8 cellular contexts compared by ENCODE assay signal in genomic region chr11:118010738-118011461, GRCh38. TPM values are rescaled to one million over a fixed set of nuclear protein-coding genes. Genes with fewer than 3 reads are reported as not detected.
DNase-seq lines count a peak whose midpoint lies in the region; ATAC-seq and TF ChIP-seq lines count a peak whose summit lies in the region.

No MANE protein-coding gene starts in this region.

- H3K36me3 Mint-ChIP-seq in T-helper 17 cell (ENCODE audit: low read depth) = peaks cover 2% of the 10 kb centered on the region
- H3K36me3 Mint-ChIP-seq in progenitor cell of endocrine pancreas (ENCODE audit: insufficient read depth) = no peaks in the 10 kb centered on the region

- ATAC-seq in HG02970 (IDR thresholded peaks at IDR 0.05; ENCODE audit: low FRiP score, unreplicated experiment) (peak; percentile 82), T-helper 17 cell (peak; percentile 54)

- H3K9me3 ChIP-seq in T-helper 17 cell (ENCODE audit: control insufficient read depth, low read length, poor library complexity, severe bottlenecking) = no peaks in the 10 kb centered on the region

- DNase-seq in DMS 273 (lab: John Stamatoyannopoulos, UW; ENCODE audit: unreplicated experiment) (peak; percentile 35), DMS 273 treated with DMSO at 0.1 percent for 48 hours (lab: John Stamatoyannopoulos, UW) (no peak), T-helper 17 cell (no peak), medulla oblongata (ENCODE audit: extremely low spot score) (peak; percentile 87), ureter (ENCODE audit: low spot score) (no peak), progenitor cell of endocrine pancreas (ENCODE audit: low spot score, unreplicated experiment) (no peak)
- no peak for DNase-seq in activated CD8-positive, alpha-beta memory T cell treated with anti-CD3 and anti-CD28 coated beads, Interleukin-2, amount 50 U/mL, for 48 hours

- no peak for TF ChIP-seq CTCF in progenitor cell of endocrine pancreas (IDR thresholded peaks at IDR 0.05; ENCODE audit: unreplicated experiment)

- peak overlapping the region; percentile 95 for H3K27ac Mint-ChIP-seq in T-helper 17 cell
- H3K27ac Mint-ChIP-seq in progenitor cell of endocrine pancreas = no peak overlapping the region

- no peaks in the 10 kb centered on the region for H3K9me3 Mint-ChIP-seq in progenitor cell of endocrine pancreas (ENCODE audit: low read depth)

- H3K4me1 Mint-ChIP-seq in T-helper 17 cell = peaks cover 68% of the 10 kb centered on the region
- peaks cover 1% of the 10 kb centered on the region for H3K4me1 Mint-ChIP-seq in progenitor cell of endocrine pancreas (ENCODE audit: low read depth)

- no peaks in the 10 kb centered on the region for H3K27me3 Mint-ChIP-seq in T-helper 17 cell
- H3K27me3 Mint-ChIP-seq in progenitor cell of endocrine pancreas = peaks cover 13% of the 10 kb centered on the region

- peak overlapping the region; percentile 9 for H3K4me3 Mint-ChIP-seq in T-helper 17 cell
- H3K4me3 Mint-ChIP-seq in progenitor cell of endocrine pancreas (ENCODE audit: low read depth) = no peak overlapping the region

RNA-seq across cellular contexts. Expression of gene IL10RA, which starts 24.7 kb away (rescaled TPM):
- total RNA-seq in T-helper 17 cell (100 to 1,000 TPM; 262 to 274 TPM), ureter (22.4 TPM), progenitor cell of endocrine pancreas (0.62 and 0.72 TPM in 2 replicates)

Comparison
In these comparisons a context has a peak if more than half of its experiments do, and no peak if none do; other contexts are left out.
1. DNase-seq: peak in DMS 273 (single experiment) and medulla oblongata (single experiment); none in DMS 273 treated with DMSO at 0.1 percent for 48 hours (single experiment), T-helper 17 cell (0 of 3), ureter (single experiment), progenitor cell of endocrine pancreas (single experiment) and activated CD8-positive, alpha-beta memory T cell treated with anti-CD3 and anti-CD28 coated beads, Interleukin-2, amount 50 U/mL, for 48 hours (single experiment).
2. RNA of gene IL10RA, which starts 24.7 kb away (total RNA-seq): 262 to 274 TPM in T-helper 17 cell and 22.4 TPM in ureter (single experiment); 0.62 to 0.72 TPM in progenitor cell of endocrine pancreas; every median in the first group is over 10 times any median in the second.